Comparison of ENCODE assay signal across 9 cellular contexts in genomic region chr9:114386361-114386885, GRCh38. TPM values are rescaled to one million over a fixed set of nuclear protein-coding genes. Genes with fewer than 3 reads are reported as not detected.
DNase-seq lines count a peak whose midpoint lies in the region; ATAC-seq and TF ChIP-seq lines count a peak whose summit lies in the region.
"Had no signal": no experiment of that assay in that cellular context is flagged by ENCODE, and none has a peak within 500 bp of the region (broad histone marks: within the 10 kb centered on the region; RNA-seq: fewer than 3 reads in every experiment).

No MANE protein-coding gene starts in this region.

- peak overlapping the region; percentile 93 for H3K27ac ChIP-seq in BLaER1
- peak overlapping the region; percentile 97 for H3K27ac ChIP-seq in effector memory CD4-positive, alpha-beta T cell (ENCODE audit: insufficient read depth, low read length, poor library complexity, severe bottlenecking)

- H3K4me2 ChIP-seq in BLaER1 = peak overlapping the region; percentile 90

- peaks cover 20% of the 10 kb centered on the region for H3K36me3 ChIP-seq in BLaER1
- peaks cover 6% of the 10 kb centered on the region for H3K36me3 ChIP-seq in effector memory CD4-positive, alpha-beta T cell (ENCODE audit: control insufficient read depth, insufficient read depth, low read length)

- no peak for TF ChIP-seq POLR2A in NB4 (IDR thresholded peaks at IDR 0.05; ENCODE audit: extremely low read depth, insufficient read length)

- no peak for ATAC-seq in left colon
- ATAC-seq in HG02610 (IDR thresholded peaks at IDR 0.05; ENCODE audit: unreplicated experiment) = no peak
- no peak for ATAC-seq in SK-N-SH treated with all-trans-retinoic acid at 6 μM for 48 hours
- ATAC-seq: K562 had no signal

- H3K27me3 Mint-ChIP-seq in nephron (ENCODE audit: low read depth) = peaks cover 6% of the 10 kb centered on the region

- H3K9me3 Mint-ChIP-seq in nephron = no peaks in the 10 kb centered on the region

- H4K20me1 ChIP-seq in BLaER1 = peaks cover 22% of the 10 kb centered on the region; the same call in 1 of the 2 replicates

- peak overlapping the region; percentile 96 to 98 (median 97) for H3K27ac Mint-ChIP-seq in nephron

- H3K9ac ChIP-seq in BLaER1 = peak overlapping the region; percentile 93

- peak overlapping the region; percentile 90 to 95 (median 91) for H3K4me3 Mint-ChIP-seq in nephron

- peaks cover 76% of the 10 kb centered on the region for H3K4me1 ChIP-seq in BLaER1
- peaks cover 81% of the 10 kb centered on the region for H3K4me1 ChIP-seq in effector memory CD4-positive, alpha-beta T cell (ENCODE audit: control insufficient read depth, insufficient read depth, low read length, poor library complexity, severe bottlenecking)

- intact Hi-C loops in left colon (cut with DNase I, micrococcal nuclease) = no loop called here

- no peaks in the 10 kb centered on the region for H3K9me3 ChIP-seq in BLaER1
- no peaks in the 10 kb centered on the region for H3K9me3 ChIP-seq in effector memory CD4-positive, alpha-beta T cell (ENCODE audit: control insufficient read depth, low read length)

- DNase-seq in NB4 (ENCODE audit: low read depth) (peak; percentile 40), left colon (no peak), SW 1271 (lab: John Stamatoyannopoulos, UW) (no peak)
- no peak for DNase-seq in effector memory CD4-positive, alpha-beta T cell

- TF ChIP-seq CTCF in NB4 (IDR thresholded peaks at IDR 0.05; ENCODE audit: low read depth, low read length) = no peak
- TF ChIP-seq CTCF in nephron (IDR thresholded peaks at IDR 0.05; ENCODE audit: unreplicated experiment in 3 of 3) = no peak

- H3K36me3 Mint-ChIP-seq in nephron (ENCODE audit: low read depth) = no peaks in the 10 kb centered on the region

- peaks cover 67% of the 10 kb centered on the region for H3K4me1 Mint-ChIP-seq in nephron

- H3K27me3 ChIP-seq in BLaER1 = no peaks in the 10 kb centered on the region
- H3K27me3 ChIP-seq in effector memory CD4-positive, alpha-beta T cell (replicated peaks; ENCODE audit: control insufficient read depth, insufficient read depth, low read length, poor library complexity, severe bottlenecking) = no peaks in the 10 kb centered on the region

- H3K4me3 ChIP-seq in BLaER1 (peak overlapping the region; percentile 79), NB4 (ENCODE audit: low read depth, low read length) (peak overlapping the region; percentile 89)
- peak overlapping the region; percentile 89 for H3K4me3 ChIP-seq in effector memory CD4-positive, alpha-beta T cell (ENCODE audit: insufficient read depth, low read depth, low read length, poor library complexity, severe bottlenecking)
- H3K4me3 ChIP-seq: K562 had no signal

TF ChIP-seq in SK-N-SH treated with all-trans-retinoic acid at 6 μM for 48 hours, 23 proteins besides CTCF, POLR2A, EP300 and RAD21:
- TF ChIP-seq ISL1 (CRISPR knock-in tag; IDR thresholded peaks at IDR 0.05) (no peak), CSDC2 (CRISPR knock-in tag; IDR thresholded peaks at IDR 0.05) (no peak), TCF4 (CRISPR knock-in tag; IDR thresholded peaks at IDR 0.05; ENCODE audit: borderline replicate concordance) (no peak), ESRRG (CRISPR knock-in tag; IDR thresholded peaks at IDR 0.05) (no peak), CSRNP3 (CRISPR knock-in tag; IDR thresholded peaks at IDR 0.05) (no peak), ZNF8 (CRISPR knock-in tag; IDR thresholded peaks at IDR 0.05) (no peak), GLIS3 (CRISPR knock-in tag; IDR thresholded peaks at IDR 0.05) (no peak), RARB (CRISPR knock-in tag; IDR thresholded peaks at IDR 0.05) (no peak), PPARA (CRISPR knock-in tag; IDR thresholded peaks at IDR 0.05; ENCODE audit: borderline replicate concordance) (no peak), PATZ1 (CRISPR knock-in tag; IDR thresholded peaks at IDR 0.05; ENCODE audit: borderline replicate concordance) (no peak), ZFP30 (CRISPR knock-in tag; IDR thresholded peaks at IDR 0.05) (no peak), SNAI2 (CRISPR knock-in tag; IDR thresholded peaks at IDR 0.05) (no peak), ARNTL (CRISPR knock-in tag; IDR thresholded peaks at IDR 0.05; ENCODE audit: borderline replicate concordance, low read depth) (no peak), BACH2 (CRISPR knock-in tag; IDR thresholded peaks at IDR 0.05; ENCODE audit: borderline replicate concordance) (no peak)

RNA-seq across cellular contexts. Expression of gene AKNA, which starts 1.4 kb away (rescaled TPM):
- total RNA-seq in left colon = 10 to 100 TPM; 32.4 to 35.9 TPM

RNA-seq across cellular contexts. Expression of gene ORM2, which starts 56.8 kb away (rescaled TPM):
- total RNA-seq in left colon = not detected
